20 cellular contexts compared by ENCODE assay signal in genomic region chr7:66504131-66504530, GRCh38.
"Had no signal": no experiment of that assay in that cellular context is flagged by ENCODE, and none has a peak within 500 bp of the region (broad histone marks: within the 10 kb centered on the region; RNA-seq: fewer than 3 reads in every experiment).

No MANE protein-coding gene starts in this region.

- H3K27ac ChIP-seq: esophagus muscularis mucosa, heart right ventricle, neutrophil, parathyroid adenoma, transverse colon, vagina, VCaP had no signal

- FAIRE-seq: endothelial cell of umbilical vein had no signal

- ATAC-seq: naive thymus-derived CD8-positive, alpha-beta T cell had no signal

- H3K36me3 ChIP-seq: esophagus muscularis mucosa, heart right ventricle, neutrophil, transverse colon, vagina had no signal

- H3K27me3 ChIP-seq: vagina had no signal

- H3K79me2 ChIP-seq: parathyroid adenoma had no signal

- DNase-seq: activated CD4-positive, CD25-positive, alpha-beta regulatory T cell treated with anti-CD3 and anti-CD28 coated beads, Interleukin-2, amount 50 U/mL, for 72 hours; activated CD8-positive, alpha-beta memory T cell treated with anti-CD3 and anti-CD28 coated beads for 24 hours; activated CD8-positive, alpha-beta memory T cell treated with anti-CD3 and anti-CD28 coated beads, Interleukin-2, amount 50 U/mL, for 48 hours; activated naive CD4-positive, alpha-beta T cell; effector CD8-positive, alpha-beta T cell; heart right ventricle; kidney glomerular epithelial cell; mesendoderm; naive thymus-derived CD8-positive, alpha-beta T cell; stimulated activated CD4-positive, alpha-beta T cell treated with anti-CD3 and anti-CD28 coated beads, Interleukin-12 subunit alpha, Interleukin-12 subunit beta, amount 100 ng/mL, for 4 hours; stimulated activated CD4-positive, alpha-beta T cell treated with anti-CD3 and anti-CD28 coated beads, Interleukin-1b, Interleukin-23, amount 100 ng/mL, for 48 hours; stimulated activated CD8-positive, alpha-beta memory T cell treated with anti-CD3 and anti-CD28 coated beads, Interleukin-4, amount 100 ng/mL, for 48 hours; stimulated activated naive CD4-positive, alpha-beta T cell treated with Interleukin-2 at 50 U/mL for 16 hours; transverse colon had no signal

- H3K4me1 ChIP-seq: parathyroid adenoma had no signal

- H2AFZ ChIP-seq: parathyroid adenoma had no signal

- H3K4me3 ChIP-seq: esophagus muscularis mucosa, heart right ventricle, transverse colon, vagina had no signal

- H3K9ac ChIP-seq: parathyroid adenoma had no signal

- H3K9me3 ChIP-seq: esophagus muscularis mucosa, heart right ventricle, neutrophil, transverse colon, vagina had no signal
